In the genomic region with DNA sequence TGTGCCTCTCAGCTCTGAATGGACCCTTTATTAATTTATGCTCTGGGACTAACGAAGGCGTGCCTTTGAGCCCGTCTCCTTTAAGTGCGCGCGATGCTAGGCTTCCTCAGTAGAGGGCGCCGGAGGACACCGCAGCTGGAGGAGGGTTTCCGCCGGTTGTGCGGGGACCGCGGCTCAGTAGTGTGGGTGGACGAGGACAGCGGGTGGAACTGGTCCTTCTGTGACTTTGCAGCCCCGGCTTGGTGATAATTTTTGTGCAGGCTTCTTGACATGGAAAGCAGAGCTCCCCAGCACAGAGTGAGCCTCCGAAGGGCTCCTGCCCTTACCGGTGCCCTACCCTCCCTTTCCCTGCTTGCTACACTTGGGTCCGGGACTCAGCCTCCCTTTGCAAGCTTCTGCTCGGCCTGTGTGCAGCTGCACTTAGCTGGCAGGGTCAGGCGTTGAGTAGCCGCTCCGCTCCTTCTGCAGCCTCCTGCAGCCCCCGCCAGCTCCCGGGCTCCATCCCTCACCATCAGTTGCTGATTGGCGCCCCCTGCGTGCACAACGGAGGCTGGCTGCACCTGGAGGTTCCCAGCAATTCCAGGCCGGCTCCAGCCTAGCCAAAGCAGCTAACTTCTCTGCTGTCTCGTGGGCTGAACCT, we compare ENCODE assay signal across 8 cellular contexts. TPM values are rescaled to one million over a fixed set of nuclear protein-coding genes. Genes with fewer than 3 reads are reported as not detected.
DNase-seq lines count a peak whose midpoint lies in the region; ATAC-seq and TF ChIP-seq lines count a peak whose summit lies in the region.

No MANE protein-coding gene starts in this region.

- H3K36me3 ChIP-seq in OCI-LY7 (ENCODE audit: insufficient read depth, low read length) (no peaks in the 10 kb centered on the region), esophagus squamous epithelium (no peaks in the 10 kb centered on the region), muscle layer of colon (ENCODE audit: insufficient read depth, low read length) (no peaks in the 10 kb centered on the region)

- DNase-seq in Caki2 (ENCODE audit: low read depth) (peak; percentile 57), HT1080 (ENCODE audit: low read depth) (peak; percentile 69), OCI-LY7 (ENCODE audit: low spot score) (peak; percentile 77), esophagus squamous epithelium (lab: John Stamatoyannopoulos, UW) (peak; percentile 23)
- DNase-seq in activated T-cell treated with anti-CD3 and anti-CD28 coated beads, Interleukin-2, amount 50 U/mL, for 48 hours, result peak; percentile 89
- DNase-seq in stimulated activated CD8-positive, alpha-beta memory T cell treated with anti-CD3 and anti-CD28 coated beads, Interleukin-7, amount 100 ng/mL, for 1 hour (ENCODE audit: low read depth in 2 of 2), result peak; percentile 45 to 70

- H3K9ac ChIP-seq in muscle layer of colon (ENCODE audit: low read length), result no peak overlapping the region

- TF ChIP-seq CTCF in OCI-LY7 (conservative IDR thresholded peaks at IDR 0.05; ENCODE audit: low read length) (peak; percentile 83), esophagus squamous epithelium (IDR thresholded peaks at IDR 0.05) (peak; percentile 47 to 89 (median 77))

- no TSS peak for BruUV-seq in OCI-LY7 (replicated peaks; lab: Mats Ljungman, UMichigan)

- no peaks in the 10 kb centered on the region for H3K9me3 ChIP-seq in OCI-LY7 (ENCODE audit: low read length)
- no peaks in the 10 kb centered on the region for H3K9me3 ChIP-seq in esophagus squamous epithelium
- H3K9me3 ChIP-seq in muscle layer of colon (ENCODE audit: low read length), result no peaks in the 10 kb centered on the region

- WGBS in esophagus squamous epithelium, 2 donors, result 0 to 1% methylated on average over 17 to 20 of the region's 31 CpGs

- no peaks in the 10 kb centered on the region for H3K79me2 ChIP-seq in OCI-LY7 (ENCODE audit: insufficient read depth, low read depth, low read length)

- H3K9me2 ChIP-seq in OCI-LY7 (ENCODE audit: insufficient read depth, low read length), result no peaks in the 10 kb centered on the region

- H3K4me3 ChIP-seq in OCI-LY7 (ENCODE audit: low read depth, low read length, poor library complexity, severe bottlenecking) (peak overlapping the region; percentile 70), esophagus squamous epithelium (peak overlapping the region; percentile 28 to 72 (median 42)), muscle layer of colon (ENCODE audit: low read depth in 1 of 2, low read length in 2 of 2) (peak overlapping the region; percentile 43 to 75)

- H3K4me2 ChIP-seq in OCI-LY7 (ENCODE audit: low read length), result peak overlapping the region; percentile 97

- peak overlapping the region; percentile 99 for H2AFZ ChIP-seq in OCI-LY7 (ENCODE audit: low read length)

- peak; percentile 91 for ATAC-seq in GM21381 (IDR thresholded peaks at IDR 0.05; ENCODE audit: unreplicated experiment)

- no peaks in the 10 kb centered on the region for H4K20me1 ChIP-seq in OCI-LY7 (ENCODE audit: insufficient read depth, low read length)

- intact Hi-C loops in OCI-LY7 (cut with micrococcal nuclease; ENCODE audit: unreplicated experiment), result loop anchor here (1.0 to 10.0 kb wide), 2 partner anchors 1134 to 1351 kb away; partner anchors contain the start of gene CPEB2
- intact Hi-C loops in esophagus squamous epithelium (cut with DNase I), result no loop called here

- TF ChIP-seq POLR2A in esophagus squamous epithelium (IDR thresholded peaks at IDR 0.05), result no peak

- no peak overlapping the region for H3K27ac ChIP-seq in OCI-LY7 (ENCODE audit: low read depth, low read length, poor library complexity, severe bottlenecking)
- H3K27ac ChIP-seq in esophagus squamous epithelium, result no peak overlapping the region
- no peak overlapping the region for H3K27ac ChIP-seq in muscle layer of colon (ENCODE audit: low read depth, low read length)

- peaks cover 0 to 7% (median 0%) of the 10 kb centered on the region in 4 donors for H3K27me3 ChIP-seq in esophagus squamous epithelium
- H3K27me3 ChIP-seq in muscle layer of colon (ENCODE audit: control insufficient read depth in 1 of 2, insufficient read depth in 2 of 2, low read length in 2 of 2), result no peaks in the 10 kb centered on the region

- CTCF ChIA-PET in OCI-LY7 (lab: Charles Lee; ENCODE audit: unreplicated experiment), result interaction anchor here (0.6 to 1.1 kb wide), 4 partner anchors 17 to 1549 kb away, joined by 3 read pairs; no protein-coding TSS in a partner anchor

- no peaks in the 10 kb centered on the region for H3K4me1 ChIP-seq in OCI-LY7 (ENCODE audit: insufficient read depth, low read length, poor library complexity, severe bottlenecking)
- peaks cover 0 to 20% (median 6%) of the 10 kb centered on the region in 3 donors for H3K4me1 ChIP-seq in esophagus squamous epithelium
- H3K4me1 ChIP-seq in muscle layer of colon (ENCODE audit: insufficient read depth, low read length), result peaks cover 8% of the 10 kb centered on the region

- POLR2A ChIA-PET in OCI-LY7 (lab: Charles Lee), result interaction anchor here (0.7 to 0.9 kb wide), 4 partner anchors 9 to 135 kb away, joined by 3 to 4 read pairs (median 3); no protein-coding TSS in a partner anchor

- in situ Hi-C loops in Caki2 (cut with HindIII; ENCODE audit: low pct_unique_long_range_greater_than_20kb, low sequenced_read_pairs), result no loop called here

RNA-seq across cellular contexts. Expression of gene BOD1L1, which starts 26.8 kb away (rescaled TPM):
- 4.2 and 5.0 TPM in 2 replicates for total RNA-seq in Caki2 (2014; rRNA removed; shearing (Covaris generic); ENCODE audit: low replicate concordance)
- 24.9 and 28.1 TPM in 2 replicates for total RNA-seq in HT1080 (2014; rRNA removed; shearing (Covaris generic))
- 18.3 and 27.3 TPM in 2 replicates for polyA plus RNA-seq in HT1080 (2015; cell fraction: cytosol; rRNA removed)
- polyA plus RNA-seq in HT1080 (2015; cell fraction: nucleus; rRNA removed), result 84.4 and 87.6 TPM in 2 replicates
- total RNA-seq in OCI-LY7 (2014; rRNA removed; shearing (Covaris generic)), result 24.0 and 38.8 TPM in 2 replicates
- total RNA-seq in OCI-LY7 (2022) (49.6 and 55.7 TPM in 2 replicates), esophagus squamous epithelium (10 to 100 TPM; 15.0 to 37.0 (median 25.6) TPM)

Comparison
In these comparisons a context has a peak if more than half of its experiments do, and no peak if none do; other contexts are left out.
1. DNase-seq: peak in every context shown above with its lines; median percentile 89 in activated T-cell treated with anti-CD3 and anti-CD28 coated beads, Interleukin-2, amount 50 U/mL, for 48 hours; 77 in OCI-LY7; 69 in HT1080; 58 in stimulated activated CD8-positive, alpha-beta memory T cell treated with anti-CD3 and anti-CD28 coated beads, Interleukin-7, amount 100 ng/mL, for 1 hour; 57 in Caki2; 23 in esophagus squamous epithelium.